ENCODE assay signal across 1 cellular context in the genomic region with DNA sequence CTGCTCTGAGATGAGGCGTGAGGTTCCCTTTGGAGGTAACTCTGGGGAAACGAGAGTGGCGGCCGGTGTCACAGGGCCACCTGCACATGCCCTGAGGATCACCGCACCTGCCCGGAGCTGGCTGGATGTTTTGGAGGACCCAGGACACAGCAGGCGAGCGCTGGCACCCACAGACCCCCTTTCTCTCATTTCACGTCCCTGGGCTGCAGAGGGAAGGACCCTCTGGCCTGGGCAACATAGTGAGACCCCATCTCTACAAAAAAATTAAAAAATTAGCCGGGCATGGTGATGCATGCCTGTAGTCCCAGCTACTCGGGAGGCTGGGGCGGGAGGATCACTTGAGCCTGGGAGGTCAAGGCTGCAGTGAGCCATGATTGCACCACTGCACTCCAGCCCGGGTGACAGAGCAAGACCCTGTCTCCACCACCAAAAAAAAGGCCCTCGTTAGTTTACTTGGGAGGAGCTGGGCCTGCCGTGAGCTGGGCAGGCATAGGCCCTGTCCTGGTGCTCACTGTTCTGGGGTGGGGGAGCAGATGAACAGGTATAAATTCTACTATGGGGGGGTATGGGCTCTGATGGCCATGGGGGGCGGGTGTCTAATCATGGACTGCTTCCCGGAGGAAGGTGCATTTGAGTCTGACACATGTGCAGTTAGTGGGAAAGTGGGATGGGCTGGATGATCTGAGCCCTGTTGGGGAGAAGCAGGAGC.
TF ChIP-seq lines count a peak whose summit lies in the region.

No MANE protein-coding gene starts in this region.

TF ChIP-seq in H1, 55 proteins besides CTCF, POLR2A, EP300 and RAD21 (continued from another document):
- TF ChIP-seq NRF1 (IDR thresholded peaks at IDR 0.05; ENCODE audit: low read depth, low read length) = no peak
- no peak for TF ChIP-seq CREB1 (IDR thresholded peaks at IDR 0.05)
- TF ChIP-seq RNF2 (IDR thresholded peaks at IDR 0.05; ENCODE audit: borderline replicate concordance, low read depth, low read length, missing control alignments, poor library complexity, severe bottlenecking) = no peak
